ENCODE assay signal across 2 cellular contexts in the genomic region with DNA sequence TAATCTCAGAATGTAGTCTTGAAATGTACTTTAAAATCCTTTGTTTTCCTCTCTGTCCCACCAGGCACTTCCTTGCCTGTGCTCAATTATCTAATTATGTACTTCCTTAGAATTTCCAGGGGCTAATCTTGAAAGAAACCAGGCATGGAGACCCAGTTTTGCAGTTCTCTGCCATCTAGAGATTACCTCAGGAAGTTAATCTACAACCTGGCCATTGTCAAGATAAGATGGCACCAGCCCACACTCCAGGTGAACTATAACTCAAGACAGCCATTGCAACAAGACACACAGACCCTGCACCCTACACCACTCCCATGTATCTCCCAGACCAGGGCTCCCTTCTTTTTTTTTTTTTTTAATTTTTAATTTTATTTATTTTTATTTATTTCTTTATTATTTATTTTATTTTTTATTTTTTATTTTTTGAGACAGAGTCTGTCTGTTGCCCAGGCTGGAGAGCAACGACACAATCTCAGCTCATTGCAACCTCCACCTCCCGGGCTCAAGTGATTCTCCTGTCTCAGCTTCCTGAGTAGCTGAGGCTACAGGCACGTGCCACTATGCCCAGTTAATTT.
TF ChIP-seq lines count a peak whose summit lies in the region.

No MANE protein-coding gene starts in this region.

TF ChIP-seq in HepG2, 621 proteins besides CTCF, POLR2A, EP300 and RAD21:
- TF ChIP-seq, protein P1, sequence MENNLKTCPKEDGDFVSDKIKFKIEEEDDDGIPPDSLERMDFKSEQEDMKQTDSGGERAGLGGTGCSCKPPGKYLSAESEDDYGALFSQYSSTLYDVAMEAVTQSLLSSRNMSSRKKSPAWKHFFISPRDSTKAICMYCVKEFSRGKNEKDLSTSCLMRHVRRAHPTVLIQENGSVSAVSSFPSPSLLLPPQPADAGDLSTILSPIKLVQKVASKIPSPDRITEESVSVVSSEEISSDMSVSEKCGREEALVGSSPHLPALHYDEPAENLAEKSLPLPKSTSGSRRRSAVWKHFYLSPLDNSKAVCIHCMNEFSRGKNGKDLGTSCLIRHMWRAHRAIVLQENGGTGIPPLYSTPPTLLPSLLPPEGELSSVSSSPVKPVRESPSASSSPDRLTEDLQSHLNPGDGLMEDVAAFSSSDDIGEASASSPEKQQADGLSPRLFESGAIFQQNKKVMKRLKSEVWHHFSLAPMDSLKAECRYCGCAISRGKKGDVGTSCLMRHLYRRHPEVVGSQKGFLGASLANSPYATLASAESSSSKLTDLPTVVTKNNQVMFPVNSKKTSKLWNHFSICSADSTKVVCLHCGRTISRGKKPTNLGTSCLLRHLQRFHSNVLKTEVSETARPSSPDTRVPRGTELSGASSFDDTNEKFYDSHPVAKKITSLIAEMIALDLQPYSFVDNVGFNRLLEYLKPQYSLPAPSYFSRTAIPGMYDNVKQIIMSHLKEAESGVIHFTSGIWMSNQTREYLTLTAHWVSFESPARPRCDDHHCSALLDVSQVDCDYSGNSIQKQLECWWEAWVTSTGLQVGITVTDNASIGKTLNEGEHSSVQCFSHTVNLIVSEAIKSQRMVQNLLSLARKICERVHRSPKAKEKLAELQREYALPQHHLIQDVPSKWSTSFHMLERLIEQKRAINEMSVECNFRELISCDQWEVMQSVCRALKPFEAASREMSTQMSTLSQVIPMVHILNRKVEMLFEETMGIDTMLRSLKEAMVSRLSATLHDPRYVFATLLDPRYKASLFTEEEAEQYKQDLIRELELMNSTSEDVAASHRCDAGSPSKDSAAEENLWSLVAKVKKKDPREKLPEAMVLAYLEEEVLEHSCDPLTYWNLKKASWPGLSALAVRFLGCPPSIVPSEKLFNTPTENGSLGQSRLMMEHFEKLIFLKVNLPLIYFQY (CRISPR knock-in tag; IDR thresholded peaks at IDR 0.05; ENCODE audit: borderline replicate concordance): no peak
- 0 out of 2 replicates have a peak, but pooled peaks have one; percentile 40 for TF ChIP-seq ZNF644 (CRISPR knock-in tag; IDR thresholded peaks at IDR 0.05; ENCODE audit: low read depth)

TF ChIP-seq in K562, 482 proteins besides CTCF, POLR2A, EP300 and RAD21 (continued from another document and continues in another):
- TF ChIP-seq, protein P2, sequence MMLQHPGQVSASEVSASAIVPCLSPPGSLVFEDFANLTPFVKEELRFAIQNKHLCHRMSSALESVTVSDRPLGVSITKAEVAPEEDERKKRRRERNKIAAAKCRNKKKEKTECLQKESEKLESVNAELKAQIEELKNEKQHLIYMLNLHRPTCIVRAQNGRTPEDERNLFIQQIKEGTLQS (IDR thresholded peaks at IDR 0.05): no peak
- TF ChIP-seq, protein P2 (CRISPR knock-in tag; conservative IDR thresholded peaks at IDR 0.05): no peak
- TF ChIP-seq HNRNPUL1 (IDR thresholded peaks at IDR 0.05; ENCODE audit: low read length) (no peak), CC2D1A (IDR thresholded peaks at IDR 0.05) (peak; percentile 41; the same call in 1 of the 2 replicates), FOXA3 (CRISPR knock-in tag; conservative IDR thresholded peaks at IDR 0.05 in 1 of 2, IDR thresholded peaks at IDR 0.05 in 1 of 2) (no peak), TEAD4 (IDR thresholded peaks at IDR 0.05; ENCODE audit: low read length) (peak; percentile 89), TEAD4 (CRISPR knock-in tag; IDR thresholded peaks at IDR 0.05; ENCODE audit: borderline replicate concordance) (no peak), ZNF444 (CRISPR knock-in tag; IDR thresholded peaks at IDR 0.05) (no peak), SRSF9 (IDR thresholded peaks at IDR 0.05; ENCODE audit: borderline replicate concordance, low read depth, low read length) (no peak), ZNF717 (CRISPR knock-in tag; IDR thresholded peaks at IDR 0.05) (no peak), SRSF7 (optimal IDR thresholded peaks at IDR 0.05; ENCODE audit: low read depth, low read length) (no peak), ZNF124 (CRISPR knock-in tag; IDR thresholded peaks at IDR 0.05) (no peak), ZKSCAN1 (IDR thresholded peaks at IDR 0.05; ENCODE audit: low read depth, low read length) (no peak), NCOR1 (IDR thresholded peaks at IDR 0.05) (peak; percentile 69), CBX8 (IDR thresholded peaks at IDR 0.05; ENCODE audit: borderline replicate concordance, extremely low read depth, low read depth, low read length, poor library complexity, severe bottlenecking) (no peak), GABPB1 (CRISPR knock-in tag; IDR thresholded peaks at IDR 0.05) (no peak), ATF7 (IDR thresholded peaks at IDR 0.05) (no peak), CBFA2T2 (conservative IDR thresholded peaks at IDR 0.05) (peak; percentile 87), FOXM1 (IDR thresholded peaks at IDR 0.05; ENCODE audit: low read depth) (peak; percentile 40; the same call in 1 of the 2 replicates), FOXM1 (CRISPR knock-in tag; IDR thresholded peaks at IDR 0.05; ENCODE audit: low read depth) (no peak), ZZZ3 (IDR thresholded peaks at IDR 0.05) (no peak), CCNT2 (IDR thresholded peaks at IDR 0.05; ENCODE audit: borderline replicate concordance, extremely low read depth, insufficient read length, low read depth, low read length) (no peak), HNRNPL (IDR thresholded peaks at IDR 0.05; ENCODE audit: low read depth, low read length) (no peak), TAL1 (IDR thresholded peaks at IDR 0.05) (peak; percentile 79; the same call in 1 of the 2 replicates), RBBP5 (IDR thresholded peaks at IDR 0.05; ENCODE audit: borderline replicate concordance, insufficient read depth, low read length, poor library complexity, severe bottlenecking) (no peak), TCF3 (CRISPR knock-in tag; IDR thresholded peaks at IDR 0.05) (peak; percentile 65), ZNF239 (CRISPR knock-in tag; IDR thresholded peaks at IDR 0.05) (no peak), NR4A1 (CRISPR knock-in tag; IDR thresholded peaks at IDR 0.05) (no peak), NR4A1 (tag; IDR thresholded peaks at IDR 0.05) (no peak), SOX6 (IDR thresholded peaks at IDR 0.05) (0 out of 2 replicates have a peak, but pooled peaks have one; percentile 11), RAD51 (IDR thresholded peaks at IDR 0.05; ENCODE audit: borderline replicate concordance, low read depth) (no peak), SAFB (IDR thresholded peaks at IDR 0.05; ENCODE audit: borderline replicate concordance, low read depth, low read length) (no peak), PML (IDR thresholded peaks at IDR 0.05; ENCODE audit: low read length) (peak; percentile 69; the same call in 1 of the 2 replicates), PCBP2 (IDR thresholded peaks at IDR 0.05; ENCODE audit: low read depth, low read length, poor library complexity, severe bottlenecking) (no peak), DPF2 (IDR thresholded peaks at IDR 0.05) (peak; percentile 55; the same call in 1 of the 2 replicates), KDM2B (CRISPR knock-in tag; IDR thresholded peaks at IDR 0.05) (no peak), KDM4B (IDR thresholded peaks at IDR 0.05; ENCODE audit: borderline replicate concordance in 2 of 2, low read depth in 1 of 2) (no peak), MBD2 (IDR thresholded peaks at IDR 0.05; ENCODE audit: borderline replicate concordance, low read depth) (no peak)
- TF ChIP-seq, protein P3, sequence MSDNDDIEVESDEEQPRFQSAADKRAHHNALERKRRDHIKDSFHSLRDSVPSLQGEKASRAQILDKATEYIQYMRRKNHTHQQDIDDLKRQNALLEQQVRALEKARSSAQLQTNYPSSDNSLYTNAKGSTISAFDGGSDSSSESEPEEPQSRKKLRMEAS (CRISPR knock-in tag; IDR thresholded peaks at IDR 0.05): no peak
- TF ChIP-seq, protein P4, sequence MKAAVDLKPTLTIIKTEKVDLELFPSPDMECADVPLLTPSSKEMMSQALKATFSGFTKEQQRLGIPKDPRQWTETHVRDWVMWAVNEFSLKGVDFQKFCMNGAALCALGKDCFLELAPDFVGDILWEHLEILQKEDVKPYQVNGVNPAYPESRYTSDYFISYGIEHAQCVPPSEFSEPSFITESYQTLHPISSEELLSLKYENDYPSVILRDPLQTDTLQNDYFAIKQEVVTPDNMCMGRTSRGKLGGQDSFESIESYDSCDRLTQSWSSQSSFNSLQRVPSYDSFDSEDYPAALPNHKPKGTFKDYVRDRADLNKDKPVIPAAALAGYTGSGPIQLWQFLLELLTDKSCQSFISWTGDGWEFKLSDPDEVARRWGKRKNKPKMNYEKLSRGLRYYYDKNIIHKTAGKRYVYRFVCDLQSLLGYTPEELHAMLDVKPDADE (conservative IDR thresholded peaks at IDR 0.05; ENCODE audit: control insufficient read depth, low read depth, low read length): no peak
- TF ChIP-seq, protein P5, sequence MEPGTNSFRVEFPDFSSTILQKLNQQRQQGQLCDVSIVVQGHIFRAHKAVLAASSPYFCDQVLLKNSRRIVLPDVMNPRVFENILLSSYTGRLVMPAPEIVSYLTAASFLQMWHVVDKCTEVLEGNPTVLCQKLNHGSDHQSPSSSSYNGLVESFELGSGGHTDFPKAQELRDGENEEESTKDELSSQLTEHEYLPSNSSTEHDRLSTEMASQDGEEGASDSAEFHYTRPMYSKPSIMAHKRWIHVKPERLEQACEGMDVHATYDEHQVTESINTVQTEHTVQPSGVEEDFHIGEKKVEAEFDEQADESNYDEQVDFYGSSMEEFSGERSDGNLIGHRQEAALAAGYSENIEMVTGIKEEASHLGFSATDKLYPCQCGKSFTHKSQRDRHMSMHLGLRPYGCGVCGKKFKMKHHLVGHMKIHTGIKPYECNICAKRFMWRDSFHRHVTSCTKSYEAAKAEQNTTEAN (CRISPR knock-in tag; IDR thresholded peaks at IDR 0.05): no peak
- TF ChIP-seq, protein P6, sequence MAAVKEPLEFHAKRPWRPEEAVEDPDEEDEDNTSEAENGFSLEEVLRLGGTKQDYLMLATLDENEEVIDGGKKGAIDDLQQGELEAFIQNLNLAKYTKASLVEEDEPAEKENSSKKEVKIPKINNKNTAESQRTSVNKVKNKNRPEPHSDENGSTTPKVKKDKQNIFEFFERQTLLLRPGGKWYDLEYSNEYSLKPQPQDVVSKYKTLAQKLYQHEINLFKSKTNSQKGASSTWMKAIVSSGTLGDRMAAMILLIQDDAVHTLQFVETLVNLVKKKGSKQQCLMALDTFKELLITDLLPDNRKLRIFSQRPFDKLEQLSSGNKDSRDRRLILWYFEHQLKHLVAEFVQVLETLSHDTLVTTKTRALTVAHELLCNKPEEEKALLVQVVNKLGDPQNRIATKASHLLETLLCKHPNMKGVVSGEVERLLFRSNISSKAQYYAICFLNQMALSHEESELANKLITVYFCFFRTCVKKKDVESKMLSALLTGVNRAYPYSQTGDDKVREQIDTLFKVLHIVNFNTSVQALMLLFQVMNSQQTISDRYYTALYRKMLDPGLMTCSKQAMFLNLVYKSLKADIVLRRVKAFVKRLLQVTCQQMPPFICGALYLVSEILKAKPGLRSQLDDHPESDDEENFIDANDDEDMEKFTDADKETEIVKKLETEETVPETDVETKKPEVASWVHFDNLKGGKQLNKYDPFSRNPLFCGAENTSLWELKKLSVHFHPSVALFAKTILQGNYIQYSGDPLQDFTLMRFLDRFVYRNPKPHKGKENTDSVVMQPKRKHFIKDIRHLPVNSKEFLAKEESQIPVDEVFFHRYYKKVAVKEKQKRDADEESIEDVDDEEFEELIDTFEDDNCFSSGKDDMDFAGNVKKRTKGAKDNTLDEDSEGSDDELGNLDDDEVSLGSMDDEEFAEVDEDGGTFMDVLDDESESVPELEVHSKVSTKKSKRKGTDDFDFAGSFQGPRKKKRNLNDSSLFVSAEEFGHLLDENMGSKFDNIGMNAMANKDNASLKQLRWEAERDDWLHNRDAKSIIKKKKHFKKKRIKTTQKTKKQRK (IDR thresholded peaks at IDR 0.05; ENCODE audit: borderline replicate concordance, low read depth, low read length): no peak
- TF ChIP-seq, protein P7, sequence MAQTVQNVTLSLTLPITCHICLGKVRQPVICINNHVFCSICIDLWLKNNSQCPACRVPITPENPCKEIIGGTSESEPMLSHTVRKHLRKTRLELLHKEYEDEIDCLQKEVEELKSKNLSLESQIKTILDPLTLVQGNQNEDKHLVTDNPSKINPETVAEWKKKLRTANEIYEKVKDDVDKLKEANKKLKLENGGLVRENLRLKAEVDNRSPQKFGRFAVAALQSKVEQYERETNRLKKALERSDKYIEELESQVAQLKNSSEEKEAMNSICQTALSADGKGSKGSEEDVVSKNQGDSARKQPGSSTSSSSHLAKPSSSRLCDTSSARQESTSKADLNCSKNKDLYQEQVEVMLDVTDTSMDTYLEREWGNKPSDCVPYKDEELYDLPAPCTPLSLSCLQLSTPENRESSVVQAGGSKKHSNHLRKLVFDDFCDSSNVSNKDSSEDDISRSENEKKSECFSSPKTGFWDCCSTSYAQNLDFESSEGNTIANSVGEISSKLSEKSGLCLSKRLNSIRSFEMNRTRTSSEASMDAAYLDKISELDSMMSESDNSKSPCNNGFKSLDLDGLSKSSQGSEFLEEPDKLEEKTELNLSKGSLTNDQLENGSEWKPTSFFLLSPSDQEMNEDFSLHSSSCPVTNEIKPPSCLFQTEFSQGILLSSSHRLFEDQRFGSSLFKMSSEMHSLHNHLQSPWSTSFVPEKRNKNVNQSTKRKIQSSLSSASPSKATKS (CRISPR knock-in tag; IDR thresholded peaks at IDR 0.05): no peak
- TF ChIP-seq, protein P8, sequence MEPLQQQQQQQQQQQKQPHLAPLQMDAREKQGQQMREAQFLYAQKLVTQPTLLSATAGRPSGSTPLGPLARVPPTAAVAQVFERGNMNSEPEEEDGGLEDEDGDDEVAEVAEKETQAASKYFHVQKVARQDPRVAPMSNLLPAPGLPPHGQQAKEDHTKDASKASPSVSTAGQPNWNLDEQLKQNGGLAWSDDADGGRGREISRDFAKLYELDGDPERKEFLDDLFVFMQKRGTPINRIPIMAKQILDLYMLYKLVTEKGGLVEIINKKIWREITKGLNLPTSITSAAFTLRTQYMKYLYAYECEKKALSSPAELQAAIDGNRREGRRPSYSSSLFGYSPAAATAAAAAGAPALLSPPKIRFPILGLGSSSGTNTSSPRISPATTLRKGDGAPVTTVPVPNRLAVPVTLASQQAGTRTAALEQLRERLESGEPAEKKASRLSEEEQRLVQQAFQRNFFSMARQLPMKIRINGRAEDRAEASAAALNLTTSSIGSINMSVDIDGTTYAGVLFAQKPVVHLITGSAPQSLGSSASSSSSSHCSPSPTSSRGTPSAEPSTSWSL (CRISPR knock-in tag; IDR thresholded peaks at IDR 0.05; ENCODE audit: borderline replicate concordance): no peak
- TF ChIP-seq, protein P9, sequence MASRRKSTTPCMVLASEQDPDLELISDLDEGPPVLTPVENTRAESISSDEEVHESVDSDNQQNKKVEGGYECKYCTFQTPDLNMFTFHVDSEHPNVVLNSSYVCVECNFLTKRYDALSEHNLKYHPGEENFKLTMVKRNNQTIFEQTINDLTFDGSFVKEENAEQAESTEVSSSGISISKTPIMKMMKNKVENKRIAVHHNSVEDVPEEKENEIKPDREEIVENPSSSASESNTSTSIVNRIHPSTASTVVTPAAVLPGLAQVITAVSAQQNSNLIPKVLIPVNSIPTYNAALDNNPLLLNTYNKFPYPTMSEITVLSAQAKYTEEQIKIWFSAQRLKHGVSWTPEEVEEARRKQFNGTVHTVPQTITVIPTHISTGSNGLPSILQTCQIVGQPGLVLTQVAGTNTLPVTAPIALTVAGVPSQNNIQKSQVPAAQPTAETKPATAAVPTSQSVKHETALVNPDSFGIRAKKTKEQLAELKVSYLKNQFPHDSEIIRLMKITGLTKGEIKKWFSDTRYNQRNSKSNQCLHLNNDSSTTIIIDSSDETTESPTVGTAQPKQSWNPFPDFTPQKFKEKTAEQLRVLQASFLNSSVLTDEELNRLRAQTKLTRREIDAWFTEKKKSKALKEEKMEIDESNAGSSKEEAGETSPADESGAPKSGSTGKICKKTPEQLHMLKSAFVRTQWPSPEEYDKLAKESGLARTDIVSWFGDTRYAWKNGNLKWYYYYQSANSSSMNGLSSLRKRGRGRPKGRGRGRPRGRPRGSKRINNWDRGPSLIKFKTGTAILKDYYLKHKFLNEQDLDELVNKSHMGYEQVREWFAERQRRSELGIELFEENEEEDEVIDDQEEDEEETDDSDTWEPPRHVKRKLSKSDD (conservative IDR thresholded peaks at IDR 0.05; ENCODE audit: low read length): no peak
